13 cellular contexts compared by ENCODE assay signal in the genomic region with DNA sequence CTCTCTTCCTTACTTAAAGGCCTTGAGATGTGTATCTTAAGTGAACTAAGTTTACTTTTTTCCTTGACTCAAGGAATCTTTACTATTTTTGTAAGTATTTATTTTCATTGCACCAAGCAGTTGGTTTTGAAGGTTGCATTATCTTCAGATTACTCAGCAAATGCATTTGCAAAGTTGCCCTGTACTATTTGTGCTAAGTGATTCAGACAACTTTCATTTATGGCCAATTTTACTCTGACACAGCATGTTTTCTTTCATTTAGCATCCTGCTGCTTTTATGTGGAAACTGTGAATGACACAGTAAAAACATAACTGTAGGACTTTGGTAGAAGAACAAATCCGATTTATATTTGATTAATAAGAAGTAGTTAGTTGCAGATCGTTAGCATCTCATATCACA.
DNase-seq lines count a peak whose midpoint lies in the region; ATAC-seq and TF ChIP-seq lines count a peak whose summit lies in the region.
"Had no signal": no experiment of that assay in that cellular context is flagged by ENCODE, and none has a peak within 500 bp of the region (broad histone marks: within the 10 kb centered on the region; RNA-seq: fewer than 3 reads in every experiment).

No MANE protein-coding gene starts in this region.

- no peaks in the 10 kb centered on the region for H3K9me2 ChIP-seq in Loucy (replicated peaks; ENCODE audit: low read depth, low read length)

- H3F3A ChIP-seq in Loucy (ENCODE audit: low read depth): no peaks in the 10 kb centered on the region

- H3K27me3 ChIP-seq in Loucy (ENCODE audit: insufficient read depth, low read length, poor library complexity, severe bottlenecking): no peaks in the 10 kb centered on the region
- H3K27me3 ChIP-seq: testis had no signal

- H3K4me3 ChIP-seq in AG09309 (ENCODE audit: control insufficient read depth, low read depth, low read length): no peak overlapping the region
- no peak overlapping the region for H3K4me3 ChIP-seq in Loucy (ENCODE audit: low read length, poor library complexity, severe bottlenecking)
- peak overlapping the region; percentile 25 for H3K4me3 ChIP-seq in choroid plexus epithelial cell (ENCODE audit: low read depth, low read length)
- no peak overlapping the region for H3K4me3 ChIP-seq in lower leg skin (ENCODE audit: low read depth, poor library complexity, severe bottlenecking)
- H3K4me3 ChIP-seq: GM12878, testis had no signal

- no peaks in the 10 kb centered on the region for H3K79me2 ChIP-seq in Loucy (ENCODE audit: insufficient read depth, low read length)

- no peaks in the 10 kb centered on the region for H3K9me3 ChIP-seq in Loucy (ENCODE audit: insufficient read depth, low read depth, low read length)
- H3K9me3 ChIP-seq: testis had no signal

- 66 to 67% methylated on average over 2 of the region's 2 CpGs for WGBS in lower leg skin, 2 donors

- ATAC-seq in GM21526 (IDR thresholded peaks at IDR 0.05; ENCODE audit: low FRiP score, unreplicated experiment): no peak
- ATAC-seq: CD8-positive, alpha-beta T cell had no signal

- no peak overlapping the region for H3K4me2 ChIP-seq in Loucy (ENCODE audit: low read depth, low read length, poor library complexity, severe bottlenecking)

- no peaks in the 10 kb centered on the region for H3K36me3 ChIP-seq in Loucy (ENCODE audit: insufficient read depth, low read length)

- no peak for TF ChIP-seq CTCF in AG09309 (IDR thresholded peaks at IDR 0.05; ENCODE audit: control insufficient read depth, insufficient read depth, low read depth, low read length, missing control alignments)
- TF ChIP-seq CTCF in Loucy (conservative IDR thresholded peaks at IDR 0.05; ENCODE audit: low read length): no peak
- TF ChIP-seq CTCF in choroid plexus epithelial cell (conservative IDR thresholded peaks at IDR 0.05; ENCODE audit: low read depth, low read length): no peak
- TF ChIP-seq CTCF in lower leg skin (IDR thresholded peaks at IDR 0.05): no peak

- H4K20me1 ChIP-seq in Loucy (ENCODE audit: insufficient read depth, low read length, poor library complexity, severe bottlenecking): no peaks in the 10 kb centered on the region

- no peak overlapping the region for H3K9ac ChIP-seq in Loucy (ENCODE audit: low read depth, low read length, poor library complexity, severe bottlenecking)

- intact Hi-C loops in lower leg skin (cut with DNase I; ENCODE audit: low total_unique reads): no loop called here

- H2AFZ ChIP-seq in Loucy (ENCODE audit: low read length): 0 out of 2 replicates have a peak overlapping the region, but pooled peaks have one; percentile 19

- no peak for TF ChIP-seq POLR2A in lower leg skin (IDR thresholded peaks at IDR 0.05)

- DNase-seq in AG09309 (ENCODE audit: low read depth): peak; percentile 29
- DNase-seq in choroid plexus epithelial cell (ENCODE audit: low read depth): peak; percentile 95
- DNase-seq in myocyte (ENCODE audit: low read depth): peak; percentile 59
- no peak for DNase-seq in lower leg skin (ENCODE audit: low spot score in 2 of 2)
- no peak for DNase-seq in NCI-H2081 treated with DMSO at 0.1 percent for 48 hours (lab: John Stamatoyannopoulos, UW)
- no peak for DNase-seq in DMS153 (lab: John Stamatoyannopoulos, UW)
- DNase-seq: activated T-cell treated with anti-CD3 and anti-CD28 coated beads, Interleukin-2, amount 50 U/mL, for 24 hours; CD8-positive, alpha-beta T cell; stimulated activated CD4-positive, alpha-beta T cell treated with anti-CD3 and anti-CD28 coated beads, Interleukin-4, amount 100 ng/mL, for 24 hours; testis had no signal

- no peaks in the 10 kb centered on the region for H3K4me1 ChIP-seq in Loucy (ENCODE audit: insufficient read depth, low read length, poor library complexity, severe bottlenecking)

Comparison
In these comparisons a context has a peak if more than half of its experiments do, and no peak if none do; other contexts are left out.
1. DNase-seq: peak in AG09309 (single experiment), choroid plexus epithelial cell (single experiment) and myocyte (single experiment); none in lower leg skin (0 of 2), NCI-H2081 treated with DMSO at 0.1 percent for 48 hours (single experiment) and DMS153 (single experiment).